Comparison of ENCODE assay signal across 9 cellular contexts in the genomic region with DNA sequence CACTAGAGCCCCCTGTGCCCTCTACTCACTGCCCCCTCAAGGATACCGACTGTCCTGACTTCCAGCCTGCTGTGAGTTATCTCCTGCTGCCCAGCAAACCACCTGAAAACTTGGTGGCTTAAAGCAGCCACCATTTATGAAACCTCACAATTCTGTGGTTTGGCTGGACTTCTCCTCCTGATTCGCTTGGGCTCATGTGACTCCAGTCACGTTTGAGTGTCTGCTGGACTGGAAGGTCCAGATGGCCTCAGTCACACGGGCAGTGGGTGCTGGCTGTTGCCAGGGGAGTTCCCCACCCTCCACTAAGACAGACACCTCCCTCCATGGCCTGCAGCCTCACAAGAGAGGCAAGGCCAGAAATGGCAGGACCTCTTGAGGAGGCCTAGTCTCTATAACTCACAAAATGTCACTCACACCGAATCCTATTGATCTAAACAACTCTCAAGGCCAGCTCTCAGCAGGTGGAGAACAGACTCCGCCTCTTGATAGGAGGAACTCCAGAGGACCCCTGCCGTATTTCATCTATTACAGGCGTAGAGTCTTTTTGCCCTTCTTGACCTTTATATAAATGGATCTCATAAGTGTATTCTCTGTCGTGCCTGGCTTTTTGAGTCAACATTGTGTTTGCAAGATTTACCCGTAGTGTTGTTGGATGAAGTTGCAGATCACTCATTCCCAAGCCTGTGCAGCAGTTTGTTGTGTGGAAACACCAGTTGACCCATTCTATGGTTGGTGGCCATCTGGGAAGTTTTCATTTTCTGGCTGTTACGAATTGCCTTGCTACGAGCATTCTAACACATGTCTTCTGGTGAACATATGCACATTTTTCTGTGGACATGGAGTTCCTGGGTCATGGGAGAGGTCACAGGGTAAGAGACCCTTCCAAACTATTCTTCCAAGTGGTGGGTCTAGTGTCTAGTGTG. TPM values are rescaled to one million over a fixed set of nuclear protein-coding genes. Genes with fewer than 3 reads are reported as not detected.
DNase-seq lines count a peak whose midpoint lies in the region; ATAC-seq and TF ChIP-seq lines count a peak whose summit lies in the region.
"Had no signal": no experiment of that assay in that cellular context is flagged by ENCODE, and none has a peak within 500 bp of the region (broad histone marks: within the 10 kb centered on the region; RNA-seq: fewer than 3 reads in every experiment).

No MANE protein-coding gene starts in this region.

- CTCF ChIA-PET in CD8-positive, alpha-beta memory T cell (lab: Charles Lee) = no interaction called here
- CTCF ChIA-PET in IMR-90 (lab: Yijun Ruan, JAX) = no interaction called here

- peaks cover 14% of the 10 kb centered on the region for H3K4me1 ChIP-seq in CD8-positive, alpha-beta memory T cell (ENCODE audit: insufficient read depth, low read length)
- H3K4me1 ChIP-seq in IMR-90 (ENCODE audit: control insufficient read depth, insufficient read depth, low read length) (peaks cover 46% of the 10 kb centered on the region), left ventricle myocardium inferior (peaks cover 98% of the 10 kb centered on the region)

- no peaks in the 10 kb centered on the region for H3K9me3 Mint-ChIP-seq in CD8-positive, alpha-beta memory T cell
- H3K9me3 Mint-ChIP-seq: memory B cell had no signal

- no TSS peak for BruUV-seq in IMR-90 (replicated peaks; lab: Mats Ljungman, UMichigan)

- no peak for TF ChIP-seq CTCF in IMR-90 (conservative IDR thresholded peaks at IDR 0.05; ENCODE audit: low read depth, low read length)
- no peak for TF ChIP-seq CTCF in left ventricle myocardium inferior (IDR thresholded peaks at IDR 0.05; ENCODE audit: borderline replicate concordance)
- TF ChIP-seq CTCF in brain microvascular endothelial cell (IDR thresholded peaks at IDR 0.05; ENCODE audit: low read depth, low read length, missing control alignments) = no peak
- TF ChIP-seq CTCF in WERI-Rb-1 (IDR thresholded peaks at IDR 0.05; ENCODE audit: low read depth, low read length) = no peak

- H3K4me2 ChIP-seq in IMR-90 (ENCODE audit: low read depth, low read length) = no peak overlapping the region

- no peak overlapping the region for H3K56ac ChIP-seq in IMR-90 (ENCODE audit: extremely low read depth, insufficient read depth, low read length)

- dilution Hi-C loops in IMR-90 (cut with HindIII; ENCODE audit: low sequenced_read_pairs, unreplicated experiment) = no loop called here

- no peaks in the 10 kb centered on the region for H3K27me3 ChIP-seq in CD8-positive, alpha-beta memory T cell (ENCODE audit: insufficient read depth, low read length, poor library complexity, severe bottlenecking)
- H3K27me3 ChIP-seq in IMR-90 (ENCODE audit: control insufficient read depth, insufficient read depth, low read length) (no peaks in the 10 kb centered on the region), left ventricle myocardium inferior (ENCODE audit: low read depth) (no peaks in the 10 kb centered on the region), brain microvascular endothelial cell (replicated peaks) (no peaks in the 10 kb centered on the region), WERI-Rb-1 (ENCODE audit: insufficient read depth, low read depth, severe bottlenecking) (no peaks in the 10 kb centered on the region)

- peak overlapping the region in 2 of 7 donors; percentile 64 to 70 for H3K4me3 Mint-ChIP-seq in CD8-positive, alpha-beta memory T cell
- H3K4me3 Mint-ChIP-seq: memory B cell had no signal

- peak overlapping the region; percentile 51; the same call in 1 of the 2 replicates for H3K4ac ChIP-seq in IMR-90 (ENCODE audit: low read depth, low read length)

- no peak overlapping the region for H4K5ac ChIP-seq in IMR-90 (ENCODE audit: low read depth, low read length)

- H2BK5ac ChIP-seq in IMR-90 (ENCODE audit: low read depth, low read length, poor library complexity, severe bottlenecking) = peak overlapping the region; percentile 47

- H2BK15ac ChIP-seq in IMR-90 (ENCODE audit: low read depth, low read length) = no peak overlapping the region; the same call in 1 of the 3 replicates

- H3K14ac ChIP-seq in IMR-90 (replicated peaks; ENCODE audit: low read depth, low read length) = peak overlapping the region; percentile 28; the same call in 1 of the 2 replicates

- WGBS in IMR-90 (ENCODE audit: extremely low coverage in 2 of 2, insufficient read length in 1 of 2), 2 experiments = 71% methylated on average over 1 of the region's 12 CpGs; no CpG with 5 or more reads in 1 of the 2 experiments

- ATAC-seq in GM21390 (IDR thresholded peaks at IDR 0.05; ENCODE audit: unreplicated experiment) (peak; percentile 66), IMR-90 (ENCODE audit: low read depth) (no peak), HG03521 (IDR thresholded peaks at IDR 0.05; ENCODE audit: unreplicated experiment) (no peak)

- no peak overlapping the region for H3K9ac ChIP-seq in IMR-90 (ENCODE audit: low read depth, low read length)

- POLR2A ChIA-PET in CD8-positive, alpha-beta memory T cell (lab: Charles Lee) = no interaction called here
- POLR2A ChIA-PET in IMR-90 (lab: Charles Lee; ENCODE audit: unreplicated experiment) = no interaction called here

- intact Hi-C loops in IMR-90 (cut with micrococcal nuclease) = no loop called here
- intact Hi-C loops in left ventricle myocardium inferior (cut with micrococcal nuclease) = no loop called here

- H3K4me1 Mint-ChIP-seq in CD8-positive, alpha-beta memory T cell = peaks cover 24 to 48% (median 36%) of the 10 kb centered on the region in 3 donors

- no peak for DNase-seq in CD8-positive, alpha-beta memory T cell
- DNase-seq in IMR-90 (peak; percentile 77), left ventricle myocardium inferior (peak; percentile 57), brain microvascular endothelial cell (no peak), NOMO-1 (lab: John Stamatoyannopoulos, UW; ENCODE audit: unreplicated experiment in 2 of 2) (no peak), WERI-Rb-1 (no peak)

- no peak overlapping the region for H2AFZ ChIP-seq in IMR-90 (replicated peaks; ENCODE audit: low read length, poor library complexity)

- no peak overlapping the region for H2BK120ac ChIP-seq in IMR-90 (ENCODE audit: low read depth, low read length)

- no peak overlapping the region for H2AK9ac ChIP-seq in IMR-90 (replicated peaks; ENCODE audit: low read depth, low read length, poor library complexity)

- no peak overlapping the region for H3K4me3 ChIP-seq in CD8-positive, alpha-beta memory T cell (ENCODE audit: low read length)
- H3K4me3 ChIP-seq in IMR-90 (ENCODE audit: insufficient read depth, low read depth, low read length) (no peak overlapping the region), left ventricle myocardium inferior (peak overlapping the region; percentile 13), brain microvascular endothelial cell (ENCODE audit: low read depth, low read length) (no peak overlapping the region), WERI-Rb-1 (ENCODE audit: low read depth, low read length) (no peak overlapping the region)

- no peaks in the 10 kb centered on the region for H3K9me3 ChIP-seq in CD8-positive, alpha-beta memory T cell (ENCODE audit: low read length)
- H3K9me3 ChIP-seq in IMR-90 (ENCODE audit: control insufficient read depth, insufficient read depth, low read length) = no peaks in the 10 kb centered on the region
- no peaks in the 10 kb centered on the region for H3K9me3 ChIP-seq in left ventricle myocardium inferior (replicated peaks)
- no peaks in the 10 kb centered on the region for H3K9me3 ChIP-seq in WERI-Rb-1 (ENCODE audit: severe bottlenecking)

- peaks cover 0 to 17% (median 5%) of the 10 kb centered on the region in 3 donors for H3K36me3 Mint-ChIP-seq in CD8-positive, alpha-beta memory T cell
- H3K36me3 Mint-ChIP-seq: memory B cell had no signal

- H3K27ac Mint-ChIP-seq in CD8-positive, alpha-beta memory T cell = peak overlapping the region in 6 of 8 donors; percentile 16 to 74 (median 51)
- H3K27ac Mint-ChIP-seq: memory B cell had no signal

- H2AK5ac ChIP-seq in IMR-90 (ENCODE audit: low read depth, low read length) = peak overlapping the region; percentile 6

- H3K18ac ChIP-seq in IMR-90 (ENCODE audit: low read depth, low read length) = no peak overlapping the region

- peaks cover 46 to 100% of the 10 kb centered on the region in 2 experiments for H3K79me1 ChIP-seq in IMR-90 (ENCODE audit: low read depth in 1 of 2, low read length in 2 of 2)

- peaks cover 93% of the 10 kb centered on the region for H4K20me1 ChIP-seq in IMR-90 (ENCODE audit: insufficient read depth, low read length)

- peak overlapping the region; percentile 53; the same call in 1 of the 2 replicates for H4K91ac ChIP-seq in IMR-90 (ENCODE audit: insufficient read depth, low read depth, low read length)

- TF ChIP-seq POLR2A in IMR-90 (IDR thresholded peaks at IDR 0.05; ENCODE audit: low read depth, low read length) = no peak

- no peaks in the 10 kb centered on the region for H3K27me3 Mint-ChIP-seq in CD8-positive, alpha-beta memory T cell

- no peak for TF ChIP-seq RAD21 in IMR-90 (IDR thresholded peaks at IDR 0.05; ENCODE audit: low read length)

- H3K9me1 ChIP-seq in IMR-90 (ENCODE audit: insufficient read depth, low read length) = peaks cover 48% of the 10 kb centered on the region

- 0 out of 2 replicates have a peak overlapping the region, but pooled peaks have one; percentile 30 for H3K23ac ChIP-seq in IMR-90 (ENCODE audit: low read depth, low read length)

- peak overlapping the region in 1 of 2 experiments; percentile 20; a peak in 1 of 4 replicates for H4K8ac ChIP-seq in IMR-90 (ENCODE audit: low read depth in 2 of 2, low read length in 2 of 2)

- in situ Hi-C loops in IMR-90 (cut with MboI; ENCODE audit: low sequenced_read_pairs) = no loop called here
- in situ Hi-C loops in brain microvascular endothelial cell (cut with HindIII; ENCODE audit: low pct_ligation_motif_present, low sequenced_read_pairs) = no loop called here

- H3K27ac ChIP-seq in CD8-positive, alpha-beta memory T cell (ENCODE audit: low read depth, low read length) = no peak overlapping the region
- H3K27ac ChIP-seq in IMR-90 (ENCODE audit: insufficient read depth, low read length) (peak overlapping the region; percentile 60), left ventricle myocardium inferior (replicated peaks) (peak overlapping the region; percentile 91), brain microvascular endothelial cell (no peak overlapping the region), WERI-Rb-1 (no peak overlapping the region)

- peaks cover 5% of the 10 kb centered on the region for H3K36me3 ChIP-seq in CD8-positive, alpha-beta memory T cell (ENCODE audit: insufficient read depth, low read length)
- H3K36me3 ChIP-seq in IMR-90 (ENCODE audit: control insufficient read depth, insufficient read depth, low read length) (peaks cover 43% of the 10 kb centered on the region), left ventricle myocardium inferior (peaks cover 35% of the 10 kb centered on the region), brain microvascular endothelial cell (replicated peaks) (peaks cover 24% of the 10 kb centered on the region), WERI-Rb-1 (no peaks in the 10 kb centered on the region; the same call in 1 of the 2 replicates)

- H2BK20ac ChIP-seq in IMR-90 (ENCODE audit: low read depth, low read length) = no peak overlapping the region

RNA-seq across cellular contexts. Expression of a gene that starts 48.3 kb away (rescaled TPM):
- 10 to 100 TPM; 34.7 to 36.3 TPM for total RNA-seq in CD8-positive, alpha-beta memory T cell
- 8.0 TPM for polyA plus RNA-seq in CD8-positive, alpha-beta memory T cell
- total RNA-seq in IMR-90 (2012; rRNA removed) (6.6 and 6.7 TPM in 2 replicates), left ventricle myocardium inferior (55.9 TPM)
- polyA plus RNA-seq in IMR-90 (2012; rRNA removed) = 43.2 and 48.7 TPM in 2 replicates
- 39.5 and 51.2 TPM in 2 replicates for polyA plus RNA-seq in IMR-90 (2012; cell fraction: cytosol; rRNA removed)
- 57.0 and 113 TPM in 2 replicates for polyA plus RNA-seq in IMR-90 (2012; cell fraction: nucleus; rRNA removed; ENCODE audit: low replicate concordance)

Comparison
In these comparisons a context has a peak if more than half of its experiments do, and no peak if none do; other contexts are left out.
1. DNase-seq: peak in IMR-90 (single experiment) and left ventricle myocardium inferior (single experiment); none in CD8-positive, alpha-beta memory T cell (0 of 5), brain microvascular endothelial cell (single experiment), NOMO-1 (0 of 2) and WERI-Rb-1 (single experiment).
2. H3K27ac ChIP-seq: peak in IMR-90 (single experiment) and left ventricle myocardium inferior (single experiment); none in CD8-positive, alpha-beta memory T cell (single experiment), brain microvascular endothelial cell (single experiment) and WERI-Rb-1 (single experiment).